ENCODE assay signal across 8 cellular contexts in genomic region chr1:177170756-177171535, GRCh38.
A peak's percentile ranks its signal among the peaks of the same experiment; 100 is the strongest.
DNase-seq lines count a peak whose midpoint lies in the region; ATAC-seq, FAIRE-seq and TF ChIP-seq lines count a peak whose summit lies in the region.

TSS of gene BRINP2 (plus strand) at chr1:177170958. CDS start at chr1:177229877, 58,919 bp downstream.

- H3K27ac ChIP-seq in coronary artery = no peak within 1 kb of the TSS

- DNase-seq in COLO668 (lab: John Stamatoyannopoulos, UW; ENCODE audit: unreplicated experiment) = peak; percentile 89
- DNase-seq in GOT3 (lab: John Stamatoyannopoulos, UW) = peak; percentile 37
- peak; percentile 88 for DNase-seq in NCI-H2227 (lab: John Stamatoyannopoulos, UW; ENCODE audit: unreplicated experiment)
- no peak for DNase-seq in coronary artery (ENCODE audit: low spot score)
- peak; percentile 86 for DNase-seq in medulla oblongata (ENCODE audit: extremely low spot score)
- peak; percentile 62 for DNase-seq in urothelium cell line (ENCODE audit: low spot score)
- DNase-seq in dedifferentiated amniotic fluid mesenchymal stem cell (ENCODE audit: extremely low spot score) = no peak

- ATAC-seq in GM21528 (IDR thresholded peaks at IDR 0.05; ENCODE audit: low FRiP score, unreplicated experiment) = no peak

- TF ChIP-seq CTCF in coronary artery (IDR thresholded peaks at IDR 0.05) = no peak

- no peak for FAIRE-seq in urothelium cell line (lab: Jason Lieb, UNC)

- peak within 1 kb of the TSS; percentile 67 for H3K4me3 ChIP-seq in coronary artery

Comparison
In these comparisons a context has a peak if more than half of its experiments do, and no peak if none do; other contexts are left out.
1. DNase-seq: peak in COLO668 (single experiment), GOT3 (single experiment), NCI-H2227 (single experiment), medulla oblongata (single experiment) and urothelium cell line (single experiment); none in coronary artery (single experiment) and dedifferentiated amniotic fluid mesenchymal stem cell (single experiment).